In genomic region chr6:167238169-167238693, GRCh38 we compare ENCODE assay signal across 1 cellular context.
TF ChIP-seq lines count a peak whose summit lies in the region.

No MANE protein-coding gene starts in this region.

TF ChIP-seq in HepG2, 621 proteins besides CTCF, POLR2A, EP300 and RAD21 (continued from another document and continues in another):
- TF ChIP-seq, protein P1, sequence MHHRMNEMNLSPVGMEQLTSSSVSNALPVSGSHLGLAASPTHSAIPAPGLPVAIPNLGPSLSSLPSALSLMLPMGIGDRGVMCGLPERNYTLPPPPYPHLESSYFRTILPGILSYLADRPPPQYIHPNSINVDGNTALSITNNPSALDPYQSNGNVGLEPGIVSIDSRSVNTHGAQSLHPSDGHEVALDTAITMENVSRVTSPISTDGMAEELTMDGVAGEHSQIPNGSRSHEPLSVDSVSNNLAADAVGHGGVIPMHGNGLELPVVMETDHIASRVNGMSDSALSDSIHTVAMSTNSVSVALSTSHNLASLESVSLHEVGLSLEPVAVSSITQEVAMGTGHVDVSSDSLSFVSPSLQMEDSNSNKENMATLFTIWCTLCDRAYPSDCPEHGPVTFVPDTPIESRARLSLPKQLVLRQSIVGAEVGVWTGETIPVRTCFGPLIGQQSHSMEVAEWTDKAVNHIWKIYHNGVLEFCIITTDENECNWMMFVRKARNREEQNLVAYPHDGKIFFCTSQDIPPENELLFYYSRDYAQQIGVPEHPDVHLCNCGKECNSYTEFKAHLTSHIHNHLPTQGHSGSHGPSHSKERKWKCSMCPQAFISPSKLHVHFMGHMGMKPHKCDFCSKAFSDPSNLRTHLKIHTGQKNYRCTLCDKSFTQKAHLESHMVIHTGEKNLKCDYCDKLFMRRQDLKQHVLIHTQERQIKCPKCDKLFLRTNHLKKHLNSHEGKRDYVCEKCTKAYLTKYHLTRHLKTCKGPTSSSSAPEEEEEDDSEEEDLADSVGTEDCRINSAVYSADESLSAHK (CRISPR knock-in tag; IDR thresholded peaks at IDR 0.05; ENCODE audit: borderline replicate concordance) = no peak
- TF ChIP-seq HOXA7 (CRISPR knock-in tag; IDR thresholded peaks at IDR 0.05) = no peak
- peak; percentile 80 for TF ChIP-seq ARID5B (CRISPR knock-in tag; IDR thresholded peaks at IDR 0.05)
- no peak for TF ChIP-seq CEBPZ (IDR thresholded peaks at IDR 0.05; ENCODE audit: low read length)
- TF ChIP-seq, protein P2, sequence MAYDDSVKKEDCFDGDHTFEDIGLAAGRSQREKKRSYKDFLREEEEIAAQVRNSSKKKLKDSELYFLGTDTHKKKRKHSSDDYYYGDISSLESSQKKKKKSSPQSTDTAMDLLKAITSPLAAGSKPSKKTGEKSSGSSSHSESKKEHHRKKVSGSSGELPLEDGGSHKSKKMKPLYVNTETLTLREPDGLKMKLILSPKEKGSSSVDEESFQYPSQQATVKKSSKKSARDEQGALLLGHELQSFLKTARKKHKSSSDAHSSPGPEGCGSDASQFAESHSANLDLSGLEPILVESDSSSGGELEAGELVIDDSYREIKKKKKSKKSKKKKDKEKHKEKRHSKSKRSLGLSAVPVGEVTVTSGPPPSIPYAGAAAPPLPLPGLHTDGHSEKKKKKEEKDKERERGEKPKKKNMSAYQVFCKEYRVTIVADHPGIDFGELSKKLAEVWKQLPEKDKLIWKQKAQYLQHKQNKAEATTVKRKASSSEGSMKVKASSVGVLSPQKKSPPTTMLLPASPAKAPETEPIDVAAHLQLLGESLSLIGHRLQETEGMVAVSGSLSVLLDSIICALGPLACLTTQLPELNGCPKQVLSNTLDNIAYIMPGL (CRISPR knock-in tag; IDR thresholded peaks at IDR 0.05; ENCODE audit: borderline replicate concordance in 1 of 2, low read depth in 1 of 2) = no peak; a peak in 1 of 4 replicates
- 0 out of 2 replicates have a peak, but pooled peaks have one; percentile 33 for TF ChIP-seq NFATC3 (CRISPR knock-in tag; IDR thresholded peaks at IDR 0.05)
- TF ChIP-seq FOXK2 (IDR thresholded peaks at IDR 0.05) = no peak
- peak; percentile 50 for TF ChIP-seq ZNF292 (CRISPR knock-in tag; IDR thresholded peaks at IDR 0.05; ENCODE audit: borderline replicate concordance, low read depth)
- TF ChIP-seq ZNF333 (CRISPR knock-in tag; IDR thresholded peaks at IDR 0.05; ENCODE audit: borderline replicate concordance) = 0 out of 2 replicates have a peak, but pooled peaks have one; percentile 43
- TF ChIP-seq NFRKB (IDR thresholded peaks at IDR 0.05) = no peak
- TF ChIP-seq NONO (IDR thresholded peaks at IDR 0.05) = no peak
- peak; percentile 30; the same call in 1 of the 2 replicates for TF ChIP-seq NONO (CRISPR knock-in tag; conservative IDR thresholded peaks at IDR 0.05)
- no peak for TF ChIP-seq ZNF367 (CRISPR knock-in tag; IDR thresholded peaks at IDR 0.05; ENCODE audit: borderline replicate concordance)
- no peak for TF ChIP-seq ZNF543 (CRISPR knock-in tag; IDR thresholded peaks at IDR 0.05)
- no peak for TF ChIP-seq ZSCAN20 (CRISPR knock-in tag; IDR thresholded peaks at IDR 0.05; ENCODE audit: borderline replicate concordance)
- no peak for TF ChIP-seq AGO2 (optimal IDR thresholded peaks at IDR 0.05; ENCODE audit: low read depth, low read length)
- TF ChIP-seq ZNF740 (CRISPR knock-in tag; IDR thresholded peaks at IDR 0.05) = no peak; the same call in 1 of the 2 replicates
- TF ChIP-seq ZSCAN25 (CRISPR knock-in tag; IDR thresholded peaks at IDR 0.05) = 0 out of 2 replicates have a peak, but pooled peaks have one; percentile 41
- no peak for TF ChIP-seq GZF1 (CRISPR knock-in tag; IDR thresholded peaks at IDR 0.05)
- TF ChIP-seq ZFP37 (CRISPR knock-in tag; IDR thresholded peaks at IDR 0.05; ENCODE audit: borderline replicate concordance) = no peak
- no peak for TF ChIP-seq FOXO4 (CRISPR knock-in tag; conservative IDR thresholded peaks at IDR 0.05)
- peak; percentile 94 for TF ChIP-seq SKI (IDR thresholded peaks at IDR 0.05; ENCODE audit: partially characterized antibody)
- TF ChIP-seq ZFP41 (CRISPR knock-in tag; IDR thresholded peaks at IDR 0.05; ENCODE audit: borderline replicate concordance) = no peak
- TF ChIP-seq ZNF234 (CRISPR knock-in tag; conservative IDR thresholded peaks at IDR 0.05) = no peak
- peak; percentile 69; the same call in 1 of the 2 replicates for TF ChIP-seq MTA1 (CRISPR knock-in tag; IDR thresholded peaks at IDR 0.05; ENCODE audit: borderline replicate concordance)
- TF ChIP-seq, protein P3, sequence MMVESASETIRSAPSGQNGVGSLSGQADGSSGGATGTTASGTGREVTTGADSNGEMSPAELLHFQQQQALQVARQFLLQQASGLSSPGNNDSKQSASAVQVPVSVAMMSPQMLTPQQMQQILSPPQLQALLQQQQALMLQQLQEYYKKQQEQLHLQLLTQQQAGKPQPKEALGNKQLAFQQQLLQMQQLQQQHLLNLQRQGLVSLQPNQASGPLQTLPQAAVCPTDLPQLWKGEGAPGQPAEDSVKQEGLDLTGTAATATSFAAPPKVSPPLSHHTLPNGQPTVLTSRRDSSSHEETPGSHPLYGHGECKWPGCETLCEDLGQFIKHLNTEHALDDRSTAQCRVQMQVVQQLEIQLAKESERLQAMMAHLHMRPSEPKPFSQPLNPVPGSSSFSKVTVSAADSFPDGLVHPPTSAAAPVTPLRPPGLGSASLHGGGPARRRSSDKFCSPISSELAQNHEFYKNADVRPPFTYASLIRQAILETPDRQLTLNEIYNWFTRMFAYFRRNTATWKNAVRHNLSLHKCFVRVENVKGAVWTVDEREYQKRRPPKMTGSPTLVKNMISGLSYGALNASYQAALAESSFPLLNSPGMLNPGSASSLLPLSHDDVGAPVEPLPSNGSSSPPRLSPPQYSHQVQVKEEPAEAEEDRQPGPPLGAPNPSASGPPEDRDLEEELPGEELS (CRISPR knock-in tag; IDR thresholded peaks at IDR 0.05) = peak; percentile 61
- TF ChIP-seq SRF (IDR thresholded peaks at IDR 0.05; ENCODE audit: low read depth, low read length) = no peak
- TF ChIP-seq EEA1 (CRISPR knock-in tag; IDR thresholded peaks at IDR 0.05; ENCODE audit: borderline replicate concordance) = peak; percentile 23; the same call in 1 of the 2 replicates
- TF ChIP-seq, protein P4, sequence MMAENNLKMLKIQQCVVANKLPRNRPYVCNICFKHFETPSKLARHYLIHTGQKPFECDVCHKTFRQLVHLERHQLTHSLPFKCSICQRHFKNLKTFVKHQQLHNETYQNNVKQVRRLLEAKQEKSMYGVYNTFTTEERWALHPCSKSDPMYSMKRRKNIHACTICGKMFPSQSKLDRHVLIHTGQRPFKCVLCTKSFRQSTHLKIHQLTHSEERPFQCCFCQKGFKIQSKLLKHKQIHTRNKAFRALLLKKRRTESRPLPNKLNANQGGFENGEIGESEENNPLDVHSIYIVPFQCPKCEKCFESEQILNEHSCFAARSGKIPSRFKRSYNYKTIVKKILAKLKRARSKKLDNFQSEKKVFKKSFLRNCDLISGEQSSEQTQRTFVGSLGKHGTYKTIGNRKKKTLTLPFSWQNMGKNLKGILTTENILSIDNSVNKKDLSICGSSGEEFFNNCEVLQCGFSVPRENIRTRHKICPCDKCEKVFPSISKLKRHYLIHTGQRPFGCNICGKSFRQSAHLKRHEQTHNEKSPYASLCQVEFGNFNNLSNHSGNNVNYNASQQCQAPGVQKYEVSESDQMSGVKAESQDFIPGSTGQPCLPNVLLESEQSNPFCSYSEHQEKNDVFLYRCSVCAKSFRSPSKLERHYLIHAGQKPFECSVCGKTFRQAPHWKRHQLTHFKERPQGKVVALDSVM (CRISPR knock-in tag; IDR thresholded peaks at IDR 0.05) = no peak
- peak; percentile 87 for TF ChIP-seq NR2F2 (IDR thresholded peaks at IDR 0.05; ENCODE audit: borderline replicate concordance, low read depth)
- TF ChIP-seq, protein P5, sequence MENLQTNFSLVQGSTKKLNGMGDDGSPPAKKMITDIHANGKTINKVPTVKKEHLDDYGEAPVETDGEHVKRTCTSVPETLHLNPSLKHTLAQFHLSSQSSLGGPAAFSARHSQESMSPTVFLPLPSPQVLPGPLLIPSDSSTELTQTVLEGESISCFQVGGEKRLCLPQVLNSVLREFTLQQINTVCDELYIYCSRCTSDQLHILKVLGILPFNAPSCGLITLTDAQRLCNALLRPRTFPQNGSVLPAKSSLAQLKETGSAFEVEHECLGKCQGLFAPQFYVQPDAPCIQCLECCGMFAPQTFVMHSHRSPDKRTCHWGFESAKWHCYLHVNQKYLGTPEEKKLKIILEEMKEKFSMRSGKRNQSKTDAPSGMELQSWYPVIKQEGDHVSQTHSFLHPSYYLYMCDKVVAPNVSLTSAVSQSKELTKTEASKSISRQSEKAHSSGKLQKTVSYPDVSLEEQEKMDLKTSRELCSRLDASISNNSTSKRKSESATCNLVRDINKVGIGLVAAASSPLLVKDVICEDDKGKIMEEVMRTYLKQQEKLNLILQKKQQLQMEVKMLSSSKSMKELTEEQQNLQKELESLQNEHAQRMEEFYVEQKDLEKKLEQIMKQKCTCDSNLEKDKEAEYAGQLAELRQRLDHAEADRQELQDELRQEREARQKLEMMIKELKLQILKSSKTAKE (CRISPR knock-in tag; IDR thresholded peaks at IDR 0.05; ENCODE audit: borderline replicate concordance) = peak; percentile 93
- peak; percentile 81 for TF ChIP-seq TBL1XR1 (IDR thresholded peaks at IDR 0.05; ENCODE audit: borderline replicate concordance, low read length, partially characterized antibody)
- no peak for TF ChIP-seq SETDB1 (CRISPR knock-in tag; IDR thresholded peaks at IDR 0.05; ENCODE audit: borderline replicate concordance)
- peak; percentile 97 for TF ChIP-seq TBX2 (CRISPR knock-in tag; IDR thresholded peaks at IDR 0.05; ENCODE audit: borderline replicate concordance)
- TF ChIP-seq MAF1 (CRISPR knock-in tag; IDR thresholded peaks at IDR 0.05; ENCODE audit: borderline replicate concordance) = no peak
- TF ChIP-seq ARID2 (CRISPR knock-in tag; IDR thresholded peaks at IDR 0.05; ENCODE audit: borderline replicate concordance) = peak; percentile 75
- TF ChIP-seq KDM4B (CRISPR knock-in tag; IDR thresholded peaks at IDR 0.05) = no peak
- no peak; the same call in 1 of the 2 replicates for TF ChIP-seq FOSL2 (CRISPR knock-in tag; IDR thresholded peaks at IDR 0.05)
- no peak for TF ChIP-seq ZNF335 (CRISPR knock-in tag; IDR thresholded peaks at IDR 0.05)
- TF ChIP-seq HOXA3 (CRISPR knock-in tag; IDR thresholded peaks at IDR 0.05) = peak; percentile 70; the same call in 1 of the 2 replicates
- TF ChIP-seq ZNF572 (CRISPR knock-in tag; IDR thresholded peaks at IDR 0.05) = no peak; the same call in 1 of the 2 replicates
- TF ChIP-seq ATF7-NPFF (CRISPR knock-in tag; IDR thresholded peaks at IDR 0.05; ENCODE audit: low read depth) = no peak; the same call in 1 of the 2 replicates
